In the genomic region with DNA sequence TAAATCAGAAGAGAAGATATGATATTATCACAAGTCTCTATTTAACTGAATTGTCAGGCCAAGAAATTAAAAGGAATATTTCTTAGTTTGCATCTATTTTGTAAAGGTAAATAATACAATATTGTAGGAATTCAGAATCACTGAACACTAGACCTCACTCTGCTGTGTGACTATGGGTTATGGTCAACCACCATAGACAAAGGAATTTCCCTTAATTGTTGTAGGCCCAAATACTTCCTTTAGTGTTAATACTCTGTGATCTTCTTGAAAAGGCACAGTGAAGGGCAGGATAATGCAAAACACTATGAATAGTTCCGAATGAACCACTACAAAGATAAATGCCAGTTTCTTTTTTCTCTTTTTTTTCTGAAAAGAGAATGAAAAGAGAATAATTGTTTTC, we compare ENCODE assay signal across 1 cellular context.
TF ChIP-seq lines count a peak whose summit lies in the region.

No MANE protein-coding gene starts in this region.

TF ChIP-seq in GM12878, 131 proteins besides CTCF, POLR2A, EP300 and RAD21:
- no peak for TF ChIP-seq RBBP5 (conservative IDR thresholded peaks at IDR 0.05)
- TF ChIP-seq, protein P1, sequence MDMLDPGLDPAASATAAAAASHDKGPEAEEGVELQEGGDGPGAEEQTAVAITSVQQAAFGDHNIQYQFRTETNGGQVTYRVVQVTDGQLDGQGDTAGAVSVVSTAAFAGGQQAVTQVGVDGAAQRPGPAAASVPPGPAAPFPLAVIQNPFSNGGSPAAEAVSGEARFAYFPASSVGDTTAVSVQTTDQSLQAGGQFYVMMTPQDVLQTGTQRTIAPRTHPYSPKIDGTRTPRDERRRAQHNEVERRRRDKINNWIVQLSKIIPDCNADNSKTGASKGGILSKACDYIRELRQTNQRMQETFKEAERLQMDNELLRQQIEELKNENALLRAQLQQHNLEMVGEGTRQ (IDR thresholded peaks at IDR 0.05; ENCODE audit: borderline replicate concordance, low read depth, low read length): no peak
- no peak for TF ChIP-seq SUPT20H (IDR thresholded peaks at IDR 0.05; ENCODE audit: borderline replicate concordance, control insufficient read depth, low read depth, low read length)
- no peak for TF ChIP-seq LARP7 (IDR thresholded peaks at IDR 0.05)
- TF ChIP-seq RAD51 (IDR thresholded peaks at IDR 0.05): no peak
- TF ChIP-seq NRF1 (conservative IDR thresholded peaks at IDR 0.05; ENCODE audit: low read depth, low read length): no peak
- TF ChIP-seq NBN (IDR thresholded peaks at IDR 0.05): no peak
- TF ChIP-seq, protein P2, sequence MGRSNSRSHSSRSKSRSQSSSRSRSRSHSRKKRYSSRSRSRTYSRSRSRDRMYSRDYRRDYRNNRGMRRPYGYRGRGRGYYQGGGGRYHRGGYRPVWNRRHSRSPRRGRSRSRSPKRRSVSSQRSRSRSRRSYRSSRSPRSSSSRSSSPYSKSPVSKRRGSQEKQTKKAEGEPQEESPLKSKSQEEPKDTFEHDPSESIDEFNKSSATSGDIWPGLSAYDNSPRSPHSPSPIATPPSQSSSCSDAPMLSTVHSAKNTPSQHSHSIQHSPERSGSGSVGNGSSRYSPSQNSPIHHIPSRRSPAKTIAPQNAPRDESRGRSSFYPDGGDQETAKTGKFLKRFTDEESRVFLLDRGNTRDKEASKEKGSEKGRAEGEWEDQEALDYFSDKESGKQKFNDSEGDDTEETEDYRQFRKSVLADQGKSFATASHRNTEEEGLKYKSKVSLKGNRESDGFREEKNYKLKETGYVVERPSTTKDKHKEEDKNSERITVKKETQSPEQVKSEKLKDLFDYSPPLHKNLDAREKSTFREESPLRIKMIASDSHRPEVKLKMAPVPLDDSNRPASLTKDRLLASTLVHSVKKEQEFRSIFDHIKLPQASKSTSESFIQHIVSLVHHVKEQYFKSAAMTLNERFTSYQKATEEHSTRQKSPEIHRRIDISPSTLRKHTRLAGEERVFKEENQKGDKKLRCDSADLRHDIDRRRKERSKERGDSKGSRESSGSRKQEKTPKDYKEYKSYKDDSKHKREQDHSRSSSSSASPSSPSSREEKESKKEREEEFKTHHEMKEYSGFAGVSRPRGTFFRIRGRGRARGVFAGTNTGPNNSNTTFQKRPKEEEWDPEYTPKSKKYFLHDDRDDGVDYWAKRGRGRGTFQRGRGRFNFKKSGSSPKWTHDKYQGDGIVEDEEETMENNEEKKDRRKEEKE (IDR thresholded peaks at IDR 0.05): no peak
- no peak for TF ChIP-seq RUNX3 (IDR thresholded peaks at IDR 0.05; ENCODE audit: low read length)
- no peak for TF ChIP-seq TBL1XR1 (IDR thresholded peaks at IDR 0.05; ENCODE audit: low read depth, low read length)
- TF ChIP-seq RCOR1 (conservative IDR thresholded peaks at IDR 0.05; ENCODE audit: low read depth, low read length): no peak
